ENCODE assay signal across 8 cellular contexts in genomic region chr12:53300187-53300586, GRCh38. TPM values are rescaled to one million over a fixed set of nuclear protein-coding genes. Genes with fewer than 3 reads are reported as not detected.
DNase-seq lines count a peak whose midpoint lies in the region; TF ChIP-seq lines count a peak whose summit lies in the region.

No MANE protein-coding gene starts in this region.

- TF ChIP-seq POLR2A in adrenal gland (IDR thresholded peaks at IDR 0.05): no peak

- peaks cover 0 to 38% of the 10 kb centered on the region in 2 donors for H3K36me3 ChIP-seq in adrenal gland (replicated peaks in 1 of 2)

- H3K9me3 ChIP-seq in adrenal gland (replicated peaks in 1 of 3): no peaks in the 10 kb centered on the region

- 1 to 2% (median 1%) methylated on average over 12 of the region's 12 CpGs for WGBS in adrenal gland, 4 donors

- no peaks in the 10 kb centered on the region for H3K27me3 ChIP-seq in HL-60 (ENCODE audit: insufficient read depth, poor library complexity, severe bottlenecking)
- no peaks in the 10 kb centered on the region for H3K27me3 ChIP-seq in adrenal gland
- H3K27me3 ChIP-seq in layer of hippocampus (ENCODE audit: control insufficient read depth, insufficient read depth, low read length): no peaks in the 10 kb centered on the region

- TF ChIP-seq CTCF in HL-60 (IDR thresholded peaks at IDR 0.05; ENCODE audit: insufficient read depth, low read length) (no peak), adrenal gland (IDR thresholded peaks at IDR 0.05) (no peak)

- intact Hi-C loops in adrenal gland (cut with DNase I): no loop called here

- DNase-seq in AG20443 (ENCODE audit: low spot score) (peak; percentile 56), HL-60 (ENCODE audit: low read depth in 1 of 2, low spot score in 1 of 2) (no peak), adrenal gland (peak in 3 of 7 donors; percentile 35 to 43 (median 40)), substantia nigra (lab: John Stamatoyannopoulos, UW) (no peak), NCI-H1930 (lab: John Stamatoyannopoulos, UW) (no peak), NCI-H2107 treated with DMSO at 0.1 percent for 48 hours (lab: John Stamatoyannopoulos, UW; ENCODE audit: unreplicated experiment) (no peak), SHP77 treated with DMSO at 0.1 percent for 48 hours (lab: John Stamatoyannopoulos, UW) (no peak)

- peaks cover 7 to 64% of the 10 kb centered on the region in 2 donors for H3K4me1 ChIP-seq in adrenal gland (replicated peaks in 1 of 2)

- H3K27ac ChIP-seq in HL-60 (replicated peaks): peak overlapping the region; percentile 95
- H3K27ac ChIP-seq in adrenal gland: peak overlapping the region; percentile 3 to 95 (median 80)
- peak overlapping the region; percentile 48 for H3K27ac ChIP-seq in layer of hippocampus (ENCODE audit: low read depth, low read length)
- peak overlapping the region; percentile 46 for H3K27ac ChIP-seq in substantia nigra (ENCODE audit: low read depth, low read length, poor library complexity, severe bottlenecking)

- H3K4me3 ChIP-seq in HL-60 (replicated peaks; ENCODE audit: insufficient read depth, low read length) (peak overlapping the region; percentile 95), adrenal gland (peak overlapping the region; percentile 10 to 84 (median 44))

RNA-seq across cellular contexts. Expression of gene MYG1, which starts 0.7 kb away (rescaled TPM):
- total RNA-seq in adrenal gland: 10 to 100 TPM; 56.8 to 94.9 (median 69.6) TPM
- polyA plus RNA-seq in adrenal gland: 100 to 1,000 TPM in 2 of 3 donors, 10 to 100 TPM in 1; 45.9 to 240 (median 220) TPM

RNA-seq across cellular contexts. Expression of gene PFDN5, which starts 4.8 kb away (rescaled TPM):
- total RNA-seq in adrenal gland: 100 to 1,000 TPM; 501 to 966 (median 676) TPM
- 1,000 to 10,000 TPM in 2 of 3 donors, 100 to 1,000 TPM in 1; 840 to 2,052 (median 2,012) TPM for polyA plus RNA-seq in adrenal gland

RNA-seq across cellular contexts. Expression of gene AAAS, which starts 21.2 kb away (rescaled TPM):
- 100 to 1,000 TPM in 2 of 8 donors, 10 to 100 TPM in 6; 50.1 to 108 (median 82.4) TPM for total RNA-seq in adrenal gland
- polyA plus RNA-seq in adrenal gland: 100 to 1,000 TPM in 2 of 3 donors, 10 to 100 TPM in 1; 59.2 to 210 (median 172) TPM

RNA-seq across cellular contexts. Expression of gene ESPL1, which starts 32.1 kb away (rescaled TPM):
- 1 to 10 TPM in 5 of 8 donors, under 1 TPM in 3; 0.69 to 4.1 (median 1.4) TPM for total RNA-seq in adrenal gland
- under 1 TPM; 0.56 to 0.81 (median 0.79) TPM for polyA plus RNA-seq in adrenal gland

RNA-seq across cellular contexts. Expression of gene SP7, which starts 36.0 kb away (rescaled TPM):
- not detected for total RNA-seq in adrenal gland
- under 1 TPM in 1 of 3 donors, not detected in 2; 0.03 TPM for polyA plus RNA-seq in adrenal gland
